In the genomic region with DNA sequence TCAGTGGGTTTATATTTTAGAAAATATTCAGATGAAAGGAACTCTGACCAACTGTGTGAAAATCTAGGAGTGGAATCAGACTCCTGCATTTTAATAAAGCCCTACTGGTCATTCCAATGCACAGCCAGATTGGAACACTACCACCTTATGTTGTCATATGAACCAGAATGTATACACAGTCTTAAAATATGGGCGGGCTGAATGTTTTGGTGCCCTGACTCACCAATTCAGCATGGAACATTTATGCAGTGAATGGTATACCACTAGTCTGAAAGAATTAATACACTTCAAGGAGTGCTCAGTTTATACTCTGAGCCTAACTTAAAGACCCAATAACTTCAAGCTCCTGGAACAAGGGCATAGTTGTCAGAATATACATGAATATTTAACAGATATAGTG, we compare ENCODE assay signal across 22 cellular contexts.
DNase-seq lines count a peak whose midpoint lies in the region; ATAC-seq, FAIRE-seq and TF ChIP-seq lines count a peak whose summit lies in the region.
"Had no signal": no experiment of that assay in that cellular context is flagged by ENCODE, and none has a peak within 500 bp of the region (broad histone marks: within the 10 kb centered on the region; RNA-seq: fewer than 3 reads in every experiment).

No MANE protein-coding gene starts in this region.

- no peaks in the 10 kb centered on the region for H3K36me3 Mint-ChIP-seq in stimulated activated naive B cell treated with anti-CD40 and anti-IgM and Interleukin-4, amounts not matched to agents 10 μg/mL and 1 μg/mL and 100 μg/mL, for 72 hours
- H3K36me3 Mint-ChIP-seq: activated CD4-positive, alpha-beta memory T cell treated with anti-CD3 and anti-CD28 coated beads for 36 hours; brain; CD14-positive monocyte; IgD-negative memory B cell; naive thymus-derived CD8-positive, alpha-beta T cell; T-cell had no signal

- peak; percentile 87 for ATAC-seq in foreskin keratinocyte
- ATAC-seq in stimulated activated naive B cell treated with anti-CD40 and anti-IgM and Interleukin-4, amounts not matched to agents 10 μg/mL and 1 μg/mL and 100 μg/mL, for 72 hours (replicated peaks): no peak
- ATAC-seq: activated naive CD8-positive, alpha-beta T cell treated with anti-CD3 and anti-CD28 coated beads, Interleukin-2, amount 50 U/mL, for 24 hours; left lobe of liver; naive thymus-derived CD8-positive, alpha-beta T cell; T-cell had no signal

- TF ChIP-seq CTCF in astrocyte of the spinal cord (IDR thresholded peaks at IDR 0.05; ENCODE audit: low read depth, low read length) (no peak), foreskin keratinocyte (conservative IDR thresholded peaks at IDR 0.05) (no peak)

- H3K27me3 ChIP-seq in foreskin keratinocyte: no peaks in the 10 kb centered on the region
- H3K27me3 ChIP-seq: suprapubic skin had no signal

- H3K27ac ChIP-seq in foreskin keratinocyte: no peak overlapping the region
- H3K27ac ChIP-seq: suprapubic skin had no signal

- peak; percentile 36 for FAIRE-seq in H54 (lab: Jason Lieb, UNC)

- H3K4me1 Mint-ChIP-seq in stimulated activated naive B cell treated with anti-CD40 and anti-IgM and Interleukin-4, amounts not matched to agents 10 μg/mL and 1 μg/mL and 100 μg/mL, for 72 hours: no peaks in the 10 kb centered on the region
- H3K4me1 Mint-ChIP-seq: activated naive CD8-positive, alpha-beta T cell treated with anti-CD3 and anti-CD28 coated beads, Interleukin-2, amount 50 U/mL, for 24 hours; CD14-positive monocyte; IgD-negative memory B cell; naive thymus-derived CD8-positive, alpha-beta T cell; T-cell had no signal

- H3K27me3 Mint-ChIP-seq in stimulated activated naive B cell treated with anti-CD40 and anti-IgM and Interleukin-4, amounts not matched to agents 10 μg/mL and 1 μg/mL and 100 μg/mL, for 72 hours: no peaks in the 10 kb centered on the region
- H3K27me3 Mint-ChIP-seq: activated CD4-positive, alpha-beta memory T cell treated with anti-CD3 and anti-CD28 coated beads for 36 hours; activated naive CD8-positive, alpha-beta T cell treated with anti-CD3 and anti-CD28 coated beads, Interleukin-2, amount 50 U/mL, for 24 hours; brain; IgD-negative memory B cell; T-cell had no signal

- H3K4me1 ChIP-seq in foreskin keratinocyte: no peaks in the 10 kb centered on the region

- DNase-seq in AG08396 (ENCODE audit: low spot score): peak; percentile 14
- DNase-seq in H54 (ENCODE audit: insufficient read length, low spot score): no peak
- DNase-seq in astrocyte of the spinal cord (ENCODE audit: low read depth, low spot score): peak; percentile 27
- DNase-seq in foreskin keratinocyte: peak in 1 of 2 donors; percentile 57
- no peak for DNase-seq in stimulated activated naive CD4-positive, alpha-beta T cell (lab: John Stamatoyannopoulos, UW)
- no peak for DNase-seq in stimulated activated naive B cell treated with anti-CD40 and anti-IgM and Interleukin-4, amounts not matched to agents 10 μg/mL and 1 μg/mL and 100 μg/mL, for 72 hours
- no peak for DNase-seq in activated naive CD4-positive, alpha-beta T cell (lab: John Stamatoyannopoulos, UW)
- DNase-seq: activated CD4-positive, alpha-beta memory T cell treated with anti-CD3 and anti-CD28 coated beads for 36 hours; activated naive CD8-positive, alpha-beta T cell treated with anti-CD3 and anti-CD28 coated beads, Interleukin-2, amount 50 U/mL, for 24 hours; cortex of kidney; midbrain; naive thymus-derived CD8-positive, alpha-beta T cell; NCI-H1417; NCI-H2081 treated with DMSO at 0.1 percent for 48 hours; occipital lobe; SIG-M5; T-cell had no signal

- H3K4me3 Mint-ChIP-seq in stimulated activated naive B cell treated with anti-CD40 and anti-IgM and Interleukin-4, amounts not matched to agents 10 μg/mL and 1 μg/mL and 100 μg/mL, for 72 hours: no peak overlapping the region
- H3K4me3 Mint-ChIP-seq: activated CD4-positive, alpha-beta memory T cell treated with anti-CD3 and anti-CD28 coated beads for 36 hours; activated naive CD8-positive, alpha-beta T cell treated with anti-CD3 and anti-CD28 coated beads, Interleukin-2, amount 50 U/mL, for 24 hours; brain; CD14-positive monocyte; IgD-negative memory B cell; naive thymus-derived CD8-positive, alpha-beta T cell; T-cell had no signal

- no peak for TF ChIP-seq POLR2A in H54 (IDR thresholded peaks at IDR 0.05; ENCODE audit: low read depth, low read length)

- H3K27ac Mint-ChIP-seq in stimulated activated naive B cell treated with anti-CD40 and anti-IgM and Interleukin-4, amounts not matched to agents 10 μg/mL and 1 μg/mL and 100 μg/mL, for 72 hours: no peak overlapping the region
- H3K27ac Mint-ChIP-seq: activated CD4-positive, alpha-beta memory T cell treated with anti-CD3 and anti-CD28 coated beads for 36 hours; activated naive CD8-positive, alpha-beta T cell treated with anti-CD3 and anti-CD28 coated beads, Interleukin-2, amount 50 U/mL, for 24 hours; brain; CD14-positive monocyte; IgD-negative memory B cell; naive thymus-derived CD8-positive, alpha-beta T cell; T-cell had no signal

- H3K9me3 Mint-ChIP-seq in stimulated activated naive B cell treated with anti-CD40 and anti-IgM and Interleukin-4, amounts not matched to agents 10 μg/mL and 1 μg/mL and 100 μg/mL, for 72 hours: no peaks in the 10 kb centered on the region
- H3K9me3 Mint-ChIP-seq: activated naive CD8-positive, alpha-beta T cell treated with anti-CD3 and anti-CD28 coated beads, Interleukin-2, amount 50 U/mL, for 24 hours; IgD-negative memory B cell had no signal

- H3K4me3 ChIP-seq in astrocyte of the spinal cord (ENCODE audit: low read depth, low read length): no peak overlapping the region
- H3K4me3 ChIP-seq: suprapubic skin had no signal

- in situ Hi-C loops in astrocyte of the spinal cord (cut with HindIII; ENCODE audit: low sequenced_read_pairs): no loop called here

Comparison
In these comparisons a context has a peak if more than half of its experiments do, and no peak if none do; other contexts are left out.
1. DNase-seq: peak in AG08396 (single experiment) and astrocyte of the spinal cord (single experiment); none in H54 (single experiment), stimulated activated naive CD4-positive, alpha-beta T cell (0 of 6), stimulated activated naive B cell treated with anti-CD40 and anti-IgM and Interleukin-4, amounts not matched to agents 10 μg/mL and 1 μg/mL and 100 μg/mL, for 72 hours (single experiment) and activated naive CD4-positive, alpha-beta T cell (0 of 4).